ENCODE assay signal across 34 cellular contexts in the genomic region with DNA sequence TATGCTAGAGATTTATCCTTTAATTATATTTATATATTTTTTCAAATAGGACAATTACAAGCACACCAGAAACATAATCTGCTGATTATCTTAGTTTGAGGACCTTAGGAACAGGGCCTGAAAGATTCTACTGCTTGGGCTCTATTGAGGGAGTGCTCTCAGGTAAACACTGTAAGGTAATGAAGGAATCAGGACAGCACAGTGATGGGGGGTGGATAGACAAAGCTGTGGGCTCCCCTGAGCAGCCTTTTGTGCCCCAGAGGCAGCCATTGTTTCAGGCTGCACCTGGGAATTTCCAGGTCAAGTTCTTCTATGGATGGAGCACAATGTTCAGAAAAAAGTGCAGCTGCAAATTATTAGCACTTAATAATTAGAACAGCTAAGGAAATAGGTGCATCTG.
"Had no signal": no experiment of that assay in that cellular context is flagged by ENCODE, and none has a peak within 500 bp of the region (broad histone marks: within the 10 kb centered on the region; RNA-seq: fewer than 3 reads in every experiment).

No MANE protein-coding gene starts in this region.

- H3K27me3 Mint-ChIP-seq: activated CD4-positive, alpha-beta memory T cell treated with anti-CD3 and anti-CD28 coated beads for 36 hours; activated CD4-positive, alpha-beta T cell treated with anti-CD3 and anti-CD28 coated beads for 36 hours; activated naive CD4-positive, alpha-beta T cell treated with anti-CD3 and anti-CD28 coated beads, Interleukin-2, amount 10 ng/mL, durations not matched to agents 7 days and 5 days; activated naive CD8-positive, alpha-beta T cell; activated naive CD8-positive, alpha-beta T cell treated with anti-CD3 and anti-CD28 coated beads, Interleukin-2, amount 50 U/mL, for 24 hours; brain; IgD-negative memory B cell had no signal

- DNase-seq: activated CD4-positive, alpha-beta memory T cell treated with anti-CD3 and anti-CD28 coated beads for 36 hours; activated CD4-positive, alpha-beta T cell treated with anti-CD3 and anti-CD28 coated beads for 36 hours; activated CD4-positive, alpha-beta T cell treated with anti-CD3 and anti-CD28 coated beads, Interleukin-2, amount 50 U/mL, for 1 hour; activated CD8-positive, alpha-beta memory T cell treated with anti-CD3 and anti-CD28 coated beads, Interleukin-2, amount 50 U/mL, for 4 hours; activated gamma-delta T cell treated with Interleukin-2 at 50 U/mL for 16 hours; activated naive CD4-positive, alpha-beta T cell treated with anti-CD3 and anti-CD28 coated beads, Interleukin-2, amount 10 ng/mL, durations not matched to agents 7 days and 5 days; activated naive CD8-positive, alpha-beta T cell treated with anti-CD3 and anti-CD28 coated beads, Interleukin-2, amount 50 U/mL, for 24 hours; activated T-cell treated with anti-CD3 and anti-CD28 coated beads for 4 hours; activated T-cell treated with anti-CD3 and anti-CD28 coated beads, Interleukin-2, amount 50 U/mL, for 4 hours; anterior cingulate cortex; caudate nucleus; cerebellar nuclear complex; Karpas-422; KBM-7; MG63; NCI-H1048; NCI-H1105 treated with DMSO at 0.1 percent for 48 hours; NCI-H1436; NCI-H1694 treated with DMSO at 0.1 percent for 48 hours; NCI-H2029; NCI-H2107; NCI-H2171 treated with DMSO at 0.1 percent for 48 hours; NCI-H226; NCI-H446 treated with DMSO at 0.1 percent for 48 hours; NCI-H524; PC-9; Right ventricle myocardium superior; T1000; WERI-Rb-1 had no signal

- H3K27me3 ChIP-seq: MG63 had no signal

- H3K27ac ChIP-seq: PC-9, RWPE1, WERI-Rb-1 had no signal

- H3K4me3 ChIP-seq: MG63, PC-9 had no signal

- ATAC-seq: activated CD4-positive, alpha-beta T cell treated with anti-CD3 and anti-CD28 coated beads for 36 hours; activated naive CD8-positive, alpha-beta T cell treated with anti-CD3 and anti-CD28 coated beads, Interleukin-2, amount 50 U/mL, for 24 hours; activated T-cell treated with anti-CD3 and anti-CD28 coated beads, Interleukin-2, amount 50 U/mL, for 4 hours had no signal

- H2AFZ ChIP-seq: PC-9 had no signal

- H3K27ac Mint-ChIP-seq: activated CD4-positive, alpha-beta memory T cell treated with anti-CD3 and anti-CD28 coated beads for 36 hours; activated CD4-positive, alpha-beta T cell treated with anti-CD3 and anti-CD28 coated beads for 36 hours; activated naive CD4-positive, alpha-beta T cell treated with anti-CD3 and anti-CD28 coated beads, Interleukin-2, amount 10 ng/mL, durations not matched to agents 7 days and 5 days; activated naive CD8-positive, alpha-beta T cell; activated naive CD8-positive, alpha-beta T cell treated with anti-CD3 and anti-CD28 coated beads, Interleukin-2, amount 50 U/mL, for 24 hours; activated T-helper 1 cell treated with anti-CD3 and anti-CD28 coated beads, Interleukin-12 subunit alpha, Interleukin-12 subunit beta, Interleukin-2, Interleukin-4 antibody, amounts not matched to agents 30 ng/mL and 10 ng/mL and 1 ng/mL, durations not matched to agents 14 hours and 24 hours and 36 hours; brain; IgD-negative memory B cell had no signal

- H3K36me3 Mint-ChIP-seq: activated CD4-positive, alpha-beta memory T cell treated with anti-CD3 and anti-CD28 coated beads for 36 hours; activated naive CD4-positive, alpha-beta T cell treated with anti-CD3 and anti-CD28 coated beads, Interleukin-2, amount 10 ng/mL, durations not matched to agents 7 days and 5 days; activated naive CD8-positive, alpha-beta T cell; brain; IgD-negative memory B cell had no signal

- H3K36me3 ChIP-seq: MG63, WERI-Rb-1 had no signal

- H3K4me2 ChIP-seq: PC-9 had no signal

- H3K4me1 Mint-ChIP-seq: activated CD4-positive, alpha-beta T cell treated with anti-CD3 and anti-CD28 coated beads for 36 hours; activated naive CD4-positive, alpha-beta T cell treated with anti-CD3 and anti-CD28 coated beads, Interleukin-2, amount 10 ng/mL, durations not matched to agents 7 days and 5 days; activated naive CD8-positive, alpha-beta T cell treated with anti-CD3 and anti-CD28 coated beads, Interleukin-2, amount 50 U/mL, for 24 hours; IgD-negative memory B cell had no signal

- H3K9me3 ChIP-seq: MG63 had no signal

- H3K4me3 Mint-ChIP-seq: activated CD4-positive, alpha-beta memory T cell treated with anti-CD3 and anti-CD28 coated beads for 36 hours; activated CD4-positive, alpha-beta T cell treated with anti-CD3 and anti-CD28 coated beads for 36 hours; activated naive CD4-positive, alpha-beta T cell treated with anti-CD3 and anti-CD28 coated beads, Interleukin-2, amount 10 ng/mL, durations not matched to agents 7 days and 5 days; activated naive CD8-positive, alpha-beta T cell; activated naive CD8-positive, alpha-beta T cell treated with anti-CD3 and anti-CD28 coated beads, Interleukin-2, amount 50 U/mL, for 24 hours; activated T-cell treated with anti-CD3 and anti-CD28 coated beads, Interleukin-2, amount 50 U/mL, for 4 hours; activated T-helper 1 cell treated with anti-CD3 and anti-CD28 coated beads, Interleukin-12 subunit alpha, Interleukin-12 subunit beta, Interleukin-2, Interleukin-4 antibody, amounts not matched to agents 30 ng/mL and 10 ng/mL and 1 ng/mL, durations not matched to agents 14 hours and 24 hours and 36 hours; brain; IgD-negative memory B cell had no signal
